In genomic region chr4:183945741-183946140, GRCh38 we compare ENCODE assay signal across 23 cellular contexts. TPM values are rescaled to one million over a fixed set of nuclear protein-coding genes. Genes with fewer than 3 reads are reported as not detected.
DNase-seq lines count a peak whose midpoint lies in the region; ATAC-seq, FAIRE-seq and TF ChIP-seq lines count a peak whose summit lies in the region.
"Had no signal": no experiment of that assay in that cellular context is flagged by ENCODE, and none has a peak within 500 bp of the region (broad histone marks: within the 10 kb centered on the region; RNA-seq: fewer than 3 reads in every experiment).

No MANE protein-coding gene starts in this region.

- H4K91ac ChIP-seq in H1 (replicated peaks; ENCODE audit: insufficient read length, low read length) = no peak overlapping the region

- H3K9ac ChIP-seq in HUES64 (ENCODE audit: low read depth, low read length) (0 out of 2 replicates have a peak overlapping the region, but pooled peaks have one; percentile 10), H1 (replicated peaks in 1 of 4; ENCODE audit: extremely low read depth in 1 of 4, low read depth in 3 of 4, low read length in 3 of 4) (no peak overlapping the region)
- H3K9ac ChIP-seq: GM23248 had no signal

- no peak overlapping the region for H2BK5ac ChIP-seq in H1 (ENCODE audit: low read depth, low read length)

- no peaks in the 10 kb centered on the region for H3K79me1 ChIP-seq in H1 (ENCODE audit: low read depth, low read length)

- no peak overlapping the region for H2BK20ac ChIP-seq in H1 (ENCODE audit: low read length)

- H3K9me2 ChIP-seq in GM23338 (ENCODE audit: insufficient read depth) = no peaks in the 10 kb centered on the region

- POLR2A ChIA-PET in H1 (lab: Charles Lee; ENCODE audit: partially characterized antibody) = interaction anchor here (1.2 kb wide), 1 partner anchor 40 kb away, joined by 3 read pairs; the partner anchor contains the start of gene STOX2

- H3K27ac ChIP-seq in GM23338 (ENCODE audit: low read depth) (peak overlapping the region; percentile 29), HUES64 (ENCODE audit: low read depth, low read length) (no peak overlapping the region), H1 (ENCODE audit: low read depth, low read length) (no peak overlapping the region), caudate nucleus (ENCODE audit: low read depth, low read length) (no peak overlapping the region)
- H3K27ac ChIP-seq: GM23248, HL-60 had no signal

- TF ChIP-seq EP300 in H1 (IDR thresholded peaks at IDR 0.05; ENCODE audit: borderline replicate concordance in 1 of 2, low read depth in 2 of 2, low read length in 2 of 2) = no peak

- no peak overlapping the region for H2AK5ac ChIP-seq in H1 (ENCODE audit: low read depth, low read length)

- no peak overlapping the region for H2BK15ac ChIP-seq in H1 (ENCODE audit: low read length)

- no peak overlapping the region for H3K14ac ChIP-seq in H1 (ENCODE audit: insufficient read length)

- H3K23me2 ChIP-seq in H1 (ENCODE audit: low read depth, low read length) = no peaks in the 10 kb centered on the region

- H3K4ac ChIP-seq in H1 (replicated peaks; ENCODE audit: insufficient read length, low read depth, low read length) = no peak overlapping the region

- H2AFZ ChIP-seq in GM23338 (no peak overlapping the region), H1 (ENCODE audit: low read length) (0 out of 2 replicates have a peak overlapping the region, but pooled peaks have one; percentile 3)
- H2AFZ ChIP-seq: GM23248 had no signal

- H3K4me3 ChIP-seq in GM23338 (no peak overlapping the region), HUES64 (ENCODE audit: low read length) (no peak overlapping the region), H1 (ENCODE audit: extremely low read depth in 1 of 4, insufficient read depth in 2 of 4, low read depth in 3 of 4, low read length in 4 of 4) (no peak overlapping the region), retinal pigment epithelial cell (ENCODE audit: low read length) (peak overlapping the region; percentile 19), BE2C (ENCODE audit: low read depth, low read length) (no peak overlapping the region)
- H3K4me3 ChIP-seq: GM23248 had no signal

- H3K27ac Mint-ChIP-seq in GM23338 = no peak overlapping the region
- H3K27ac Mint-ChIP-seq: CD4-positive, alpha-beta T cell; IgD-negative memory B cell had no signal

- no peaks in the 10 kb centered on the region for H3K9me3 ChIP-seq in HUES64 (ENCODE audit: insufficient read depth, low read depth, low read length)
- H3K9me3 ChIP-seq in H1 (ENCODE audit: insufficient read depth in 2 of 2, low read depth in 1 of 2, low read length in 1 of 2) = no peaks in the 10 kb centered on the region
- no peaks in the 10 kb centered on the region for H3K9me3 ChIP-seq in BE2C

- ATAC-seq in GM23338 (no peak; the same call in 2 of the 3 replicates), GM18517 (IDR thresholded peaks at IDR 0.05; ENCODE audit: unreplicated experiment) (no peak)
- ATAC-seq: HepG2 had no signal

- H3K18ac ChIP-seq in H1 (ENCODE audit: extremely low read depth, low read length) = no peak overlapping the region

- no peak overlapping the region for H4K5ac ChIP-seq in H1 (ENCODE audit: insufficient read length, low read depth, low read length)

- H3F3A ChIP-seq in GM23338 (replicated peaks; ENCODE audit: low read depth) = no peaks in the 10 kb centered on the region

- TF ChIP-seq CTCF in GM23338 (conservative IDR thresholded peaks at IDR 0.05; ENCODE audit: low read depth in 2 of 2) = no peak
- no peak for TF ChIP-seq CTCF in H1 (IDR thresholded peaks at IDR 0.05; ENCODE audit: control extremely low read depth in 1 of 3, insufficient read depth in 1 of 3, low read depth in 1 of 3, low read length in 3 of 3)
- TF ChIP-seq CTCF in retinal pigment epithelial cell (conservative IDR thresholded peaks at IDR 0.05; ENCODE audit: low read depth, low read length) = no peak
- no peak for TF ChIP-seq CTCF in BE2C (IDR thresholded peaks at IDR 0.05; ENCODE audit: low read depth, low read length)

- CTCF ChIA-PET in H1 (lab: Charles Lee; ENCODE audit: partially characterized antibody) = interaction anchor here (0.6 to 0.7 kb wide), 3 partner anchors 41 to 318 kb away, joined by 4 to 5 read pairs (median 4); no protein-coding TSS in a partner anchor

- WGBS in HUES64 = 83% methylated on average over 7 of the region's 8 CpGs
- 77% methylated on average over 8 of the region's 8 CpGs; no CpG with 5 or more reads in 1 of the 2 experiments for WGBS in H1 (ENCODE audit: extremely low coverage in 1 of 2, insufficient coverage in 1 of 2, insufficient read length in 1 of 2, insufficient replicate concordance in 2 of 2, low coverage in 1 of 2, low lambda C conversion rate in 2 of 2, missing lambda C conversion rate in 1 of 2), 2 experiments

- no peak for TF ChIP-seq RAD21 in H1 (IDR thresholded peaks at IDR 0.05 in 1 of 2, conservative IDR thresholded peaks at IDR 0.05 in 1 of 2; ENCODE audit: low read depth in 2 of 2, low read length in 2 of 2)

- H4K20me1 ChIP-seq in GM23338 (replicated peaks; ENCODE audit: insufficient read depth) (peaks cover 7% of the 10 kb centered on the region; the same call in 1 of the 2 replicates), H1 (replicated peaks in 1 of 2; ENCODE audit: control insufficient read depth in 1 of 2, insufficient read depth in 2 of 2, low read length in 2 of 2) (no peaks in the 10 kb centered on the region)

- peaks cover 3% of the 10 kb centered on the region for H3K27me3 Mint-ChIP-seq in GM23338 (ENCODE audit: insufficient read depth, low read depth, poor library complexity)

- no peak overlapping the region for H4K8ac ChIP-seq in H1 (ENCODE audit: extremely low read depth, insufficient read depth, low read length)

- no peaks in the 10 kb centered on the region for H3K36me3 Mint-ChIP-seq in GM23338 (ENCODE audit: low read depth)
- H3K36me3 Mint-ChIP-seq: IgD-negative memory B cell had no signal

- no peaks in the 10 kb centered on the region for H3K36me3 ChIP-seq in GM23338 (ENCODE audit: insufficient read depth)
- no peaks in the 10 kb centered on the region for H3K36me3 ChIP-seq in HUES64 (ENCODE audit: insufficient read depth, low read length)
- H3K36me3 ChIP-seq in H1 (ENCODE audit: control insufficient read depth in 2 of 4, insufficient read depth in 4 of 4, low read length in 3 of 4) = no peaks in the 10 kb centered on the region
- no peaks in the 10 kb centered on the region for H3K36me3 ChIP-seq in BE2C

- TF ChIP-seq POLR2A in H1 (IDR thresholded peaks at IDR 0.05; ENCODE audit: control extremely low read depth in 1 of 2, low read depth in 2 of 2, low read length in 2 of 2) = no peak

- no peaks in the 10 kb centered on the region for H3K9me3 Mint-ChIP-seq in GM23338
- H3K9me3 Mint-ChIP-seq: CD4-positive, alpha-beta T cell had no signal

- H3K56ac ChIP-seq in H1 (replicated peaks; ENCODE audit: insufficient read length, low read depth, low read length) = no peak overlapping the region

- no peak overlapping the region for H2BK120ac ChIP-seq in H1 (replicated peaks; ENCODE audit: low read depth, low read length)

- no peaks in the 10 kb centered on the region for H3K27me3 ChIP-seq in GM23338 (ENCODE audit: insufficient read depth)
- H3K27me3 ChIP-seq in HUES64 (ENCODE audit: insufficient read depth, low read length) = no peaks in the 10 kb centered on the region
- no peaks in the 10 kb centered on the region for H3K27me3 ChIP-seq in H1 (replicated peaks in 1 of 4; ENCODE audit: control insufficient read depth in 3 of 4, extremely low read depth in 1 of 4, insufficient read depth in 3 of 4, low read length in 3 of 4)
- H3K27me3 ChIP-seq in BE2C = no peaks in the 10 kb centered on the region

- H3K79me2 ChIP-seq in GM23338 (replicated peaks; ENCODE audit: insufficient read depth) = peaks cover 61% of the 10 kb centered on the region
- no peaks in the 10 kb centered on the region; a peak in 1 of 4 replicates for H3K79me2 ChIP-seq in H1 (ENCODE audit: control insufficient read depth in 1 of 2, insufficient read depth in 2 of 2, low read length in 2 of 2)

- H3K23ac ChIP-seq in H1 (ENCODE audit: insufficient read length) = no peak overlapping the region

- H3K4me1 Mint-ChIP-seq in GM23338 = peaks cover 23% of the 10 kb centered on the region
- H3K4me1 Mint-ChIP-seq: IgD-negative memory B cell had no signal

- no peak overlapping the region for H3K4me3 Mint-ChIP-seq in GM23338
- H3K4me3 Mint-ChIP-seq: CD4-positive, alpha-beta T cell had no signal

- H3K4me1 ChIP-seq in GM23338 (ENCODE audit: insufficient read depth) (peaks cover 20% of the 10 kb centered on the region), HUES64 (ENCODE audit: insufficient read depth, low read length) (peaks cover 19% of the 10 kb centered on the region), H1 (replicated peaks in 1 of 4; ENCODE audit: control insufficient read depth in 3 of 4, insufficient read depth in 4 of 4, low read length in 3 of 4) (peaks cover 0 to 4% (median 0%) of the 10 kb centered on the region in 4 experiments; a peak in 3 of 7 replicates), BE2C (peaks cover 7% of the 10 kb centered on the region)

- no peak overlapping the region for H2BK12ac ChIP-seq in H1 (ENCODE audit: low read depth, low read length)

- no peak for FAIRE-seq in H1 (lab: Jason Lieb, UNC)
- no peak for FAIRE-seq in frontal cortex (lab: Jason Lieb, UNC)
- FAIRE-seq: A204.1, HepG2 had no signal

- peak overlapping the region; percentile 34 for H3K4me2 ChIP-seq in GM23338
- H3K4me2 ChIP-seq in H1 (ENCODE audit: insufficient read depth in 1 of 2, low read depth in 2 of 2, low read length in 2 of 2) = no peak overlapping the region

- DNase-seq in GM23338 (ENCODE audit: low spot score) (no peak), H1 (ENCODE audit: low read depth in 1 of 2, low spot score in 2 of 2) (no peak), retinal pigment epithelial cell (ENCODE audit: low read depth) (no peak), frontal cortex (ENCODE audit: low spot score in 2 of 2) (no peak), BE2C (no peak), caudate nucleus (lab: John Stamatoyannopoulos, UW) (no peak)
- DNase-seq: ACHN; C1 segment of cervical spinal cord; Calu3; CD4-positive, alpha-beta T cell; DMS79 treated with DMSO at 0.1 percent for 48 hours; GF-D8; GM23248; H7; Karpas-422; KBM-7 had no signal

RNA-seq across cellular contexts. Expression of gene STOX2, which starts 40.6 kb away (rescaled TPM):
- 19.8 TPM in 2 replicates for total RNA-seq in GM23338 (2014; rRNA removed; shearing (Covaris generic))
- polyA plus RNA-seq in GM23338 (2016; fragmentation: Nextera tagmentation; extraction: Ambion mirVana) (19.0 and 20.6 TPM in 2 replicates), H1 (2011; rRNA removed) (5.5 and 10.5 TPM in 2 replicates)
- 19.6 TPM for polyA plus RNA-seq in HUES64 (2013, experiment 1 of 2)
- polyA plus RNA-seq in HUES64 (2013, experiment 2 of 2) = 24.2 TPM
- total RNA-seq in H1 (2021; fragmentation: NEBNext Ultra II Directional; extraction: Animal tissue kit (Norgen Biotek cat#: 25700)) = 20.0 and 20.9 TPM in 2 replicates
- 5.4 TPM for polyA plus RNA-seq in H1 (2011; cell fraction: cytosol; rRNA removed)
- polyA plus RNA-seq in H1 (2011; cell fraction: nucleus; rRNA removed) = 19.3 TPM
- polyA plus RNA-seq in H1 (2012, experiment 1 of 2) = 4.7 to 6.0 TPM (median 5.5 TPM) in 4 replicates
- 0.34 TPM for polyA plus RNA-seq in H1 (2012, experiment 2 of 2)
- polyA plus RNA-seq in H1 (2013, experiment 1 of 2) = 12.0 TPM
- polyA plus RNA-seq in H1 (2013, experiment 2 of 2) = 12.6 TPM
- polyA minus RNA-seq in H1 (2011; rRNA and poly(A)+ RNA removed) = 19.5 and 24.9 TPM in 2 replicates
- polyA minus RNA-seq in H1 (2011; cell fraction: cytosol; rRNA and poly(A)+ RNA removed) = 5.5 TPM
- polyA minus RNA-seq in H1 (2011; cell fraction: nucleus; rRNA and poly(A)+ RNA removed) = 21.3 TPM
- total RNA-seq in frontal cortex = 35.1 TPM
- polyA plus RNA-seq in BE2C (2012; ENCODE audit: insufficient read depth, insufficient read length, low read depth) = 11.0 TPM
- total RNA-seq: CD4-positive, alpha-beta T cell; GM23248; HT1080 had no signal
- polyA plus RNA-seq: GM23248, IgD-negative memory B cell had no signal
